12 cellular contexts compared by ENCODE assay signal in the genomic region with DNA sequence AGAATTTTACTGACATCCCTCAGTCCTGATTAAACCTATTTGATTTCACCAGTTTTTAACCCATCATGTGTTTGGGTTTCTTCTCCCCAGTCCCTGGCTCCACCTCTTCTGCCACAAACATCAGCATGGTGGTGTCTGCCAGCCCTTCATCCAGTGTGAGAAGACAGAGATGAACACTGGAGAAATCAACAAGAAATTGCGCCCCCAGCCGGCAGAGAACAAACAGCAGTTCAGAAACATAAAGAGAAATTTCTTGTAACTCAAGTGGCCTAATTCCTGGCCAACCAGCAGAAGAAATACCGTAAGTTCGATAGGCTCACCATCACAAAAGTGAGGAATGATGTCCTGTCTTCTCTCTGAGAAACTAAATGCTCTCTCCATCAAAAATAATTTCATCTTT. TPM values are rescaled to one million over a fixed set of nuclear protein-coding genes. Genes with fewer than 3 reads are reported as not detected.
DNase-seq lines count a peak whose midpoint lies in the region; ATAC-seq, FAIRE-seq and TF ChIP-seq lines count a peak whose summit lies in the region.
"Had no signal": no experiment of that assay in that cellular context is flagged by ENCODE, and none has a peak within 500 bp of the region (broad histone marks: within the 10 kb centered on the region; RNA-seq: fewer than 3 reads in every experiment).

No MANE protein-coding gene starts in this region.

- H3K9me3 Mint-ChIP-seq in astrocyte (ENCODE audit: unreplicated experiment): peaks cover 2% of the 10 kb centered on the region

- no peak overlapping the region for H3K9ac ChIP-seq in astrocyte (ENCODE audit: low read length)

- no peaks in the 10 kb centered on the region for H4K20me1 ChIP-seq in astrocyte (ENCODE audit: insufficient read depth, low read length)

- peak; percentile 32 for DNase-seq in NCI-H82 (lab: John Stamatoyannopoulos, UW)
- DNase-seq in NCI-H82 treated with DMSO at 0.1 percent for 48 hours (lab: John Stamatoyannopoulos, UW; ENCODE audit: unreplicated experiment): no peak
- no peak for DNase-seq in astrocyte (ENCODE audit: low read depth)
- DNase-seq in lower lobe of right lung: peak; percentile 52
- no peak for DNase-seq in RWPE1 (ENCODE audit: low spot score)
- DNase-seq in HuH-7 (ENCODE audit: low spot score): no peak
- DNase-seq: adrenal gland, head of caudate nucleus, NCI-H1436 treated with DMSO at 0.1 percent for 48 hours had no signal

- no peak overlapping the region for H3K4me3 ChIP-seq in HEK293 (ENCODE audit: low read depth, low read length)
- H3K4me3 ChIP-seq in astrocyte (ENCODE audit: insufficient read depth, low read depth, low read length): no peak overlapping the region
- no peak overlapping the region for H3K4me3 ChIP-seq in lower lobe of right lung
- H3K4me3 ChIP-seq: adrenal gland had no signal

- H3K9me3 ChIP-seq in HEK293 (ENCODE audit: control insufficient read depth, insufficient read depth, low read depth, low read length) (no peaks in the 10 kb centered on the region), astrocyte (ENCODE audit: insufficient read depth, low read depth, low read length) (no peaks in the 10 kb centered on the region), lower lobe of right lung (no peaks in the 10 kb centered on the region)
- H3K9me3 ChIP-seq: adrenal gland, neutrophil had no signal

- intact Hi-C loops in lower lobe of right lung (cut with DNase I): no loop called here

- H3K36me3 ChIP-seq in HEK293 (ENCODE audit: control insufficient read depth in 2 of 2, insufficient read depth in 1 of 2, low read length in 2 of 2) (no peaks in the 10 kb centered on the region), astrocyte (ENCODE audit: insufficient read depth, low read length) (no peaks in the 10 kb centered on the region), lower lobe of right lung (no peaks in the 10 kb centered on the region)
- H3K36me3 ChIP-seq: adrenal gland, neutrophil had no signal

- H3K4me1 Mint-ChIP-seq in astrocyte (ENCODE audit: low read depth, unreplicated experiment): no peaks in the 10 kb centered on the region

- no peak overlapping the region for H3K4me3 Mint-ChIP-seq in astrocyte (ENCODE audit: unreplicated experiment)

- H3K27ac ChIP-seq in HEK293 (ENCODE audit: extremely low read depth, low read depth, low read length) (no peak overlapping the region), astrocyte (ENCODE audit: low read depth, low read length) (no peak overlapping the region), lower lobe of right lung (no peak overlapping the region), RWPE1 (no peak overlapping the region)
- H3K27ac ChIP-seq: adrenal gland, neutrophil had no signal

- H3K27me3 ChIP-seq in astrocyte (ENCODE audit: insufficient read depth, low read length): peaks cover 12% of the 10 kb centered on the region
- no peaks in the 10 kb centered on the region for H3K27me3 ChIP-seq in lower lobe of right lung (ENCODE audit: low read depth)
- H3K27me3 ChIP-seq: adrenal gland had no signal

- POLR2A ChIA-PET in HEK293 (lab: Yijun Ruan, JAX) (no interaction called here), RWPE1 (lab: Yijun Ruan, JAX; ENCODE audit: low non-redundant PET) (no interaction called here)

- H3K4me1 ChIP-seq in HEK293 (ENCODE audit: control insufficient read depth, insufficient read depth, low read length) (no peaks in the 10 kb centered on the region), astrocyte (ENCODE audit: insufficient read depth, low read length) (no peaks in the 10 kb centered on the region), lower lobe of right lung (no peaks in the 10 kb centered on the region)
- H3K4me1 ChIP-seq: adrenal gland had no signal

- peaks cover 8% of the 10 kb centered on the region for H3K27me3 Mint-ChIP-seq in astrocyte (ENCODE audit: low read depth, unreplicated experiment)

- no peak for FAIRE-seq in astrocyte (lab: Jason Lieb, UNC)

- no peaks in the 10 kb centered on the region for H3K36me3 Mint-ChIP-seq in astrocyte (ENCODE audit: low read depth, unreplicated experiment)

- TF ChIP-seq CTCF in HEK293 (tag by site-specific recombination; IDR thresholded peaks at IDR 0.05): no peak
- peak; percentile 18 for TF ChIP-seq CTCF in astrocyte (IDR thresholded peaks at IDR 0.05; ENCODE audit: insufficient read depth, low read depth, low read length)
- TF ChIP-seq CTCF in lower lobe of right lung (IDR thresholded peaks at IDR 0.05): no peak
- no peak for TF ChIP-seq CTCF in RWPE1 (conservative IDR thresholded peaks at IDR 0.05; ENCODE audit: low read depth)

- H3K79me2 ChIP-seq in astrocyte (ENCODE audit: insufficient read depth, low read length): no peaks in the 10 kb centered on the region

- H2AFZ ChIP-seq in astrocyte (ENCODE audit: low read depth, low read length): no peak overlapping the region

- no peak overlapping the region for H3K4me2 ChIP-seq in astrocyte (ENCODE audit: low read length)

- ATAC-seq in lower lobe of right lung: no peak
- no peak for ATAC-seq in GM18498 (IDR thresholded peaks at IDR 0.05; ENCODE audit: unreplicated experiment)

- H3K27ac Mint-ChIP-seq in astrocyte (ENCODE audit: unreplicated experiment): no peak overlapping the region

- CTCF ChIA-PET in HEK293 (lab: Yijun Ruan, JAX) (interaction anchor here (0.6 to 6.3 kb wide), 13 partner anchors 9 to 462 kb away, joined by 3 to 43 read pairs (median 4); no protein-coding TSS in a partner anchor), RWPE1 (lab: Yijun Ruan, JAX) (no interaction called here)

TF ChIP-seq in HEK293, 187 proteins besides CTCF, POLR2A, EP300 and RAD21:
- TF ChIP-seq ZFP69B (tag by site-specific recombination; IDR thresholded peaks at IDR 0.05): no peak
- TF ChIP-seq GLI2 (tag by site-specific recombination; IDR thresholded peaks at IDR 0.05; ENCODE audit: borderline replicate concordance, low read depth): no peak
- no peak for TF ChIP-seq ZNF561 (tag by site-specific recombination; IDR thresholded peaks at IDR 0.05; ENCODE audit: borderline replicate concordance)
- TF ChIP-seq ZNF473 (tag by site-specific recombination; IDR thresholded peaks at IDR 0.05): no peak
- TF ChIP-seq, protein P1, sequence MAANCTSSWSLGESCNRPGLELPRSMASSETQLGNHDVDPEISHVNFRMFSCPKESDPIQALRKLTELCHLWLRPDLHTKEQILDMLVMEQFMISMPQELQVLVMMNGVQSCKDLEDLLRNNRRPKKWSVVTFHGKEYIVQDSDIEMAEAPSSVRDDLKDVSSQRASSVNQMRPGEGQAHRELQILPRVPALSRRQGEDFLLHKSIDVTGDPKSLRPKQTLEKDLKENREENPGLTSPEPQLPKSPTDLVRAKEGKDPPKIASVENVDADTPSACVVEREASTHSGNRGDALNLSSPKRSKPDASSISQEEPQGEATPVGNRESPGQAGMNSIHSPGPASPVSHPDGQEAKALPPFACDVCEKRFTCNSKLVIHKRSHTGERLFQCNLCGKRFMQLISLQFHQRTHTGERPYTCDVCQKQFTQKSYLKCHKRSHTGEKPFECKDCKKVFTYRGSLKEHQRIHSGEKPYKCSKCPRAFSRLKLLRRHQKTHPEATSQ (tag by site-specific recombination; IDR thresholded peaks at IDR 0.05): no peak
- peak; percentile 15; the same call in 1 of the 2 replicates for TF ChIP-seq ZNF654 (tag by site-specific recombination; IDR thresholded peaks at IDR 0.05; ENCODE audit: low read depth)

RNA-seq across cellular contexts. Expression of a gene that starts 18.3 kb away (rescaled TPM):
- total RNA-seq in astrocyte (1,415 and 1,482 TPM in 2 replicates), lower lobe of right lung (737 TPM)

RNA-seq across cellular contexts. Expression of a gene that starts 24.9 kb away (rescaled TPM):
- total RNA-seq in astrocyte (1,137 and 1,257 TPM in 2 replicates), lower lobe of right lung (602 TPM)

Comparison
In these comparisons a context has a peak if more than half of its experiments do, and no peak if none do; other contexts are left out.
1. DNase-seq: peak in NCI-H82 (single experiment) and lower lobe of right lung (single experiment); none in NCI-H82 treated with DMSO at 0.1 percent for 48 hours (single experiment), astrocyte (single experiment), RWPE1 (single experiment) and HuH-7 (single experiment).